Comparison of ENCODE assay signal across 23 cellular contexts in the genomic region with DNA sequence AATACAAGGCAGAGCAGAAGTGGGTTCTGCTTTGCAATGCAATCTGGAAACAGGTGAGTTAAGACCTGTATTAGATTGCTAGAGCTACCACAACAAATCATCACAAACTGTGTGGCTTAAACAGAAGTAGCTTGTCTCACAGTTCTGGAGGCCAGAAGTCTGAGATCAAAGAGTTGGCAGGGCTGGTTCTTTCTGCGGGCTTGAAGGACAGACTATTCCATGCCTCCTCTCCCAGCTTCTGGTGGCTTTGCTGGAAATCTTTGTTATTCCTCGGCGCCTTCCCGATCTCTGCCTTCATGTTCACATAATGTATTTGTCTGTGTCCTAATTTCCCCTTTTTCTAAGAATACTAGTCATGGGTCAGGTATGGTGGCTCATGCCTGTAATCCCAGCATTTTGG.
"Had no signal": no experiment of that assay in that cellular context is flagged by ENCODE, and none has a peak within 500 bp of the region (broad histone marks: within the 10 kb centered on the region; RNA-seq: fewer than 3 reads in every experiment).

No MANE protein-coding gene starts in this region.

- H3K4me3 ChIP-seq: MG63, Peyer's patch, SJCRH30 had no signal

- H3K9me3 Mint-ChIP-seq: activated CD8-positive, alpha-beta T cell treated with anti-CD3 and anti-CD28 coated beads for 36 hours; activated T-cell treated with anti-CD3 and anti-CD28 coated beads, Interleukin-2, amount 50 U/mL, for 24 hours; activated T-helper 1 cell treated with anti-CD3 and anti-CD28 coated beads, Interleukin-12 subunit alpha, Interleukin-12 subunit beta, Interleukin-2, Interleukin-4 antibody, amounts not matched to agents 30 ng/mL and 10 ng/mL and 1 ng/mL, durations not matched to agents 14 hours and 24 hours and 36 hours had no signal

- H3K27me3 ChIP-seq: MG63, Peyer's patch, SJCRH30 had no signal

- H3K27me3 Mint-ChIP-seq: activated CD8-positive, alpha-beta T cell treated with anti-CD3 and anti-CD28 coated beads for 36 hours; activated naive CD8-positive, alpha-beta T cell; activated T-cell treated with anti-CD3 and anti-CD28 coated beads, Interleukin-2, amount 50 U/mL, for 24 hours had no signal

- H3K27ac ChIP-seq: Peyer's patch, RWPE1, WERI-Rb-1 had no signal

- H3K4me1 ChIP-seq: Peyer's patch had no signal

- ATAC-seq: activated CD4-positive, CD25-positive, alpha-beta regulatory T cell treated with anti-CD3 and anti-CD28 coated beads, Interleukin-2, amount 50 U/mL, for 24 hours; activated CD8-positive, alpha-beta T cell treated with anti-CD3 and anti-CD28 coated beads for 36 hours had no signal

- H3K4me3 Mint-ChIP-seq: activated CD8-positive, alpha-beta T cell treated with anti-CD3 and anti-CD28 coated beads for 36 hours; activated naive CD8-positive, alpha-beta T cell; activated T-cell treated with anti-CD3 and anti-CD28 coated beads, Interleukin-2, amount 50 U/mL, for 24 hours; activated T-helper 1 cell treated with anti-CD3 and anti-CD28 coated beads, Interleukin-12 subunit alpha, Interleukin-12 subunit beta, Interleukin-2, Interleukin-4 antibody, amounts not matched to agents 30 ng/mL and 10 ng/mL and 1 ng/mL, durations not matched to agents 14 hours and 24 hours and 36 hours had no signal

- H3K9me3 ChIP-seq: MG63, Peyer's patch, SJCRH30, SK-N-SH had no signal

- DNase-seq: activated CD4-positive, alpha-beta T cell treated with anti-CD3 and anti-CD28 coated beads for 4 hours; activated CD8-positive, alpha-beta T cell treated with anti-CD3 and anti-CD28 coated beads for 36 hours; activated effector memory CD4-positive, alpha-beta T cell treated with Interleukin-2 at 50 U/mL for 16 hours; activated naive CD4-positive, alpha-beta T cell; activated T-cell treated with anti-CD3 and anti-CD28 coated beads, Interleukin-2, amount 50 U/mL, for 24 hours; MV-4-11; NCI-H1092 treated with DMSO at 0.1 percent for 48 hours; NCI-H1417 treated with DMSO at 0.1 percent for 48 hours; NCI-H1694; NCI-H2029; NCI-H446; NCI-H524; Peyer's patch; Right ventricle myocardium superior; SK-N-SH; T-helper 1 cell; WERI-Rb-1 had no signal

- H3K27ac Mint-ChIP-seq: activated CD8-positive, alpha-beta T cell treated with anti-CD3 and anti-CD28 coated beads for 36 hours; activated naive CD8-positive, alpha-beta T cell; activated T-cell treated with anti-CD3 and anti-CD28 coated beads, Interleukin-2, amount 50 U/mL, for 24 hours; activated T-helper 1 cell treated with anti-CD3 and anti-CD28 coated beads, Interleukin-12 subunit alpha, Interleukin-12 subunit beta, Interleukin-2, Interleukin-4 antibody, amounts not matched to agents 30 ng/mL and 10 ng/mL and 1 ng/mL, durations not matched to agents 14 hours and 24 hours and 36 hours had no signal
